8 cellular contexts compared by ENCODE assay signal in the genomic region with DNA sequence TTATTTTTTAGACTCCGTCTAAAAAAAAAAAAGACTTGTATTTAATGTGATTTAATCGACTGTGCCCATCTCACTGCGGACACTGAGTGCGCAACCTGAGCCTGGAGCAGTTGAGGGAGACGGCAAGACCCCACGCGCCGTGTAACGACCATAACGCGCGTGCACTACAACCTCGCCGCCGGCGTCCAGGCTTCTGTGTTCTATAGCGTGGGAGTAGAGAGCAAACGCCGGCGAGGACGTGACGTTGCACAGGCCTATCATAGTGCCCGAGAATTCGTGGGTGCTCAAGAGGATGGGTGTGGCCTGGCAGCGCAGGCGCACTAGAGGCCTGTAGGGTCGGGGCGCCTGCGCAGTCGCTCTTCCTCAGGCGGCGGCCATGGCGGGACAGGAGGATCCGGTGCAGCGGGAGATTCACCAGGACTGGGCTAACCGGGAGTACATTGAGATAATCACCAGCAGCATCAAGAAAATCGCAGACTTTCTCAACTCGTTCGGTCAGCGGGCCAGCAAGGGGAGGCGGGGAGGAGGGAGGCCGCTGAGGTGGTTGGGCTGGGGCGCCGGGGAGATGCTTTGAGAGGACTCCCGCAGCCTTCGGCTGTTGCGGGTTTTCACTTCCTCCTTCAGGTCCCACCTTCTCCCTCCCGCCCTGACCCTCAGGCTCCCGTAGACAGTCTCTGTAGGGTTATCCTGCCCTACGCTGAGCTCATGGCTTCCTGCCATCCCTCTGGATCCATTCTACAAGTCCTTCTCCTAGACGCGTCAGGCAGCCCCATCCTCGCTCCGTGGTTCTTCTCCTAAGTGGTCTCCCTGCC. TPM values are rescaled to one million over a fixed set of nuclear protein-coding genes. Genes with fewer than 3 reads are reported as not detected.
A peak's percentile ranks its signal among the peaks of the same experiment; 100 is the strongest.
DNase-seq lines count a peak whose midpoint lies in the region; ATAC-seq and TF ChIP-seq lines count a peak whose summit lies in the region.

A gene (plus strand): TSS at position 350 of the 812 bp plus-strand sequence. CDS start 27 bp downstream, at position 377.

- H3K36me3 ChIP-seq in left lung = peaks cover 0 to 4% of the 10 kb centered on the region in 2 donors

- intact Hi-C loops in left lung (cut with DNase I) = no loop called here

- H3K27ac ChIP-seq in left lung = peak within 1 kb of the TSS; percentile 66 to 82

- no peaks in the 10 kb centered on the region for H3K9me3 ChIP-seq in left lung

- DNase-seq in C1 segment of cervical spinal cord (lab: John Stamatoyannopoulos, UW) (peak; percentile 33 to 92 (median 88)), NCI-H748 treated with DMSO at 0.1 percent for 48 hours (lab: John Stamatoyannopoulos, UW) (peak; percentile 78), dermis blood vessel endothelial cell (peak; percentile 98), left lung (peak; percentile 97 to 98)
- peak; percentile 75 to 92 for DNase-seq in activated CD4-positive, alpha-beta T cell treated with anti-CD3 and anti-CD28 coated beads, Interleukin-2, amount 50 U/mL, for 24 hours (ENCODE audit: low read depth in 1 of 2, low spot score in 1 of 2)
- peak; percentile 91 for DNase-seq in stimulated activated CD4-positive, alpha-beta T cell treated with anti-CD3 and anti-CD28 coated beads, Interleukin-2, amount 100 ng/mL, for 48 hours

- ATAC-seq in GM19372 (IDR thresholded peaks at IDR 0.05; ENCODE audit: low read depth, unreplicated experiment) (peak; percentile 90), HG03558 (IDR thresholded peaks at IDR 0.05; ENCODE audit: extremely low read depth, unreplicated experiment) (peak; percentile 91), left lung (peak; percentile 99)

- H3K4me3 ChIP-seq in left lung = peak within 1 kb of the TSS; percentile 93 to 97

- TF ChIP-seq CTCF in left lung (IDR thresholded peaks at IDR 0.05) = no peak

- peaks cover 4 to 33% of the 10 kb centered on the region in 2 donors for H3K4me1 ChIP-seq in left lung

- no peaks in the 10 kb centered on the region for H3K27me3 ChIP-seq in left lung

RNA-seq across cellular contexts. Expression of the gene that starts here (rescaled TPM):
- total RNA-seq in dermis blood vessel endothelial cell (117 and 148 TPM in 2 replicates), left lung (100 to 1,000 TPM; 114 to 126 TPM)

Comparison
In these comparisons a context has a peak if more than half of its experiments do, and no peak if none do; other contexts are left out.
1. Peak in every context shown above with its lines: DNase-seq, ATAC-seq, H3K4me3 ChIP-seq and H3K27ac ChIP-seq.